ENCODE assay signal across 13 cellular contexts in the genomic region with DNA sequence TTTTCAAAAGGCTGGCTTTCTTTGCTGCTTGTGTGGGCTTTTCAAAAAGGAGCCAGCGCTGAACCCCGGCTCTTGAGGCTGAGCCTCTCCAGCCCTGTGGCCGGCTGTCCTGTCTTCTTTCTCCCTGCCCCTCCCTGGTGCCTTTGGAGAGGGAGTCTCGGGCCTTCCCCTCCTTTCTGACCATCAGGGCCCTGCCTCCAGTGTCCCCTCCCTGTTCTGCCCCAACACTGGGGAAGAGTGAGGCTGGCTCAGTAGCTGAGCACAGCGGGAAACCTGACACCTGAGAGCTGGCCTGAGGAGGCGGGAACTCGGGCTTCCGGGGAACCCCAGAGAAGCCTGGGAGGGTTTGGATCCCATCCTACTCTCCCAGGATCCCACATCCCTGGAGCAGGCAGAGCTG.
A peak's percentile ranks its signal among the peaks of the same experiment; 100 is the strongest.
DNase-seq lines count a peak whose midpoint lies in the region; ATAC-seq and TF ChIP-seq lines count a peak whose summit lies in the region.
"Had no signal": no experiment of that assay in that cellular context is flagged by ENCODE, and none has a peak within 500 bp of the region (broad histone marks: within the 10 kb centered on the region; RNA-seq: fewer than 3 reads in every experiment).

No MANE protein-coding gene starts in this region.

- peaks cover 0 to 48% of the 10 kb centered on the region in 2 experiments; a peak in 2 of 4 replicates for H3K4me1 ChIP-seq in SK-N-SH (ENCODE audit: control insufficient read depth in 1 of 2, insufficient read depth in 2 of 2, low read depth in 1 of 2, low read length in 1 of 2)
- H3K4me1 ChIP-seq in upper lobe of right lung, result no peaks in the 10 kb centered on the region

- DNase-seq in SK-N-SH (no peak), NCI-H510A (lab: John Stamatoyannopoulos, UW) (peak; percentile 56), iPS-NIHi7 (ENCODE audit: extremely low spot score) (peak; percentile 71), upper lobe of right lung (no peak), caudate nucleus (lab: John Stamatoyannopoulos, UW) (no peak)
- DNase-seq in activated CD8-positive, alpha-beta memory T cell treated with anti-CD3 and anti-CD28 coated beads, Interleukin-2, amount 50 U/mL, for 4 hours, result no peak
- DNase-seq: activated naive CD4-positive, alpha-beta T cell treated with anti-CD3 and anti-CD28 coated beads for 36 hours; NCI-H1048; NCI-H446 treated with DMSO at 0.1 percent for 48 hours; stimulated activated CD4-positive, alpha-beta T cell treated with anti-CD3 and anti-CD28 coated beads, Interleukin-4, amount 100 ng/mL, for 24 hours; transverse colon had no signal

- TF ChIP-seq RAD21 in SK-N-SH (IDR thresholded peaks at IDR 0.05; ENCODE audit: low read length), result no peak

- no peak overlapping the region for H3K9ac ChIP-seq in SK-N-SH

- H4K20me1 ChIP-seq in SK-N-SH (ENCODE audit: insufficient read depth), result no peaks in the 10 kb centered on the region

- H3K4me3 ChIP-seq in SK-N-SH (ENCODE audit: low read depth in 2 of 2, low read length in 1 of 2) (no peak overlapping the region), upper lobe of right lung (no peak overlapping the region)
- H3K4me3 ChIP-seq: transverse colon had no signal

- H3K27ac ChIP-seq in SK-N-SH (ENCODE audit: low read depth in 2 of 2, low read length in 1 of 2), result no peak overlapping the region; a peak in 1 of 4 replicates
- H3K27ac ChIP-seq in upper lobe of right lung, result no peak overlapping the region
- no peak overlapping the region for H3K27ac ChIP-seq in caudate nucleus (ENCODE audit: low read depth, low read length)
- H3K27ac ChIP-seq: transverse colon had no signal

- H3F3A ChIP-seq in SK-N-SH (replicated peaks; ENCODE audit: insufficient read depth), result no peaks in the 10 kb centered on the region

- no peaks in the 10 kb centered on the region for H3K79me2 ChIP-seq in SK-N-SH (ENCODE audit: insufficient read depth)

- H3K9me3 ChIP-seq in SK-N-SH (no peaks in the 10 kb centered on the region), upper lobe of right lung (no peaks in the 10 kb centered on the region)
- H3K9me3 ChIP-seq: transverse colon had no signal

- TF ChIP-seq CTCF in SK-N-SH (IDR thresholded peaks at IDR 0.05) (no peak), upper lobe of right lung (IDR thresholded peaks at IDR 0.05) (no peak)

- H3K27me3 ChIP-seq in SK-N-SH (ENCODE audit: insufficient read depth), result no peaks in the 10 kb centered on the region
- no peaks in the 10 kb centered on the region for H3K27me3 ChIP-seq in upper lobe of right lung
- H3K27me3 ChIP-seq: transverse colon had no signal

- CTCF ChIA-PET in SK-N-SH (lab: Yijun Ruan, JAX), result no interaction called here

- no peaks in the 10 kb centered on the region for H3K36me3 ChIP-seq in SK-N-SH (replicated peaks in 1 of 2; ENCODE audit: control insufficient read depth in 1 of 2, insufficient read depth in 2 of 2, low read length in 1 of 2)
- H3K36me3 ChIP-seq in upper lobe of right lung, result no peaks in the 10 kb centered on the region
- H3K36me3 ChIP-seq: transverse colon had no signal

- H2AFZ ChIP-seq in SK-N-SH (ENCODE audit: low read depth), result no peak overlapping the region

- POLR2A ChIA-PET in SK-N-SH (lab: Yijun Ruan, JAX), result no interaction called here

- WGBS in SK-N-SH (ENCODE audit: low lambda C conversion rate), result 67% methylated on average over 4 of the region's 8 CpGs

- TF ChIP-seq EP300 in SK-N-SH (IDR thresholded peaks at IDR 0.05; ENCODE audit: borderline replicate concordance in 1 of 2, low read depth in 1 of 2, low read length in 1 of 2), result no peak

- ATAC-seq in SK-N-SH treated with all-trans-retinoic acid at 6 μM for 48 hours, result peak; percentile 42; the same call in 2 of the 3 replicates
- peak; percentile 59 for ATAC-seq in upper lobe of right lung
- no peak for ATAC-seq in HG02642 (IDR thresholded peaks at IDR 0.05; ENCODE audit: poor library complexity, unreplicated experiment)

- intact Hi-C loops in upper lobe of right lung (cut with DNase I), result no loop called here

- no peaks in the 10 kb centered on the region for H3K9me2 ChIP-seq in SK-N-SH

- no peak overlapping the region for H3K4me2 ChIP-seq in SK-N-SH

TF ChIP-seq in SK-N-SH treated with all-trans-retinoic acid at 6 μM for 48 hours, 23 proteins besides CTCF, POLR2A, EP300 and RAD21:
- TF ChIP-seq TCF4 (CRISPR knock-in tag; IDR thresholded peaks at IDR 0.05; ENCODE audit: borderline replicate concordance), result no peak

TF ChIP-seq in SK-N-SH, 30 proteins besides CTCF, POLR2A, EP300 and RAD21:
- TF ChIP-seq FOSL2 (IDR thresholded peaks at IDR 0.05; ENCODE audit: borderline replicate concordance, low read depth), result no peak
- TF ChIP-seq GABPA (IDR thresholded peaks at IDR 0.05; ENCODE audit: low read depth), result no peak
- no peak for TF ChIP-seq RXRA (IDR thresholded peaks at IDR 0.05; ENCODE audit: borderline replicate concordance, low read depth)
- TF ChIP-seq TCF12 (IDR thresholded peaks at IDR 0.05), result no peak
- TF ChIP-seq FOXJ3 (CRISPR knock-in tag; IDR thresholded peaks at IDR 0.05), result no peak
- no peak for TF ChIP-seq NRF1 (IDR thresholded peaks at IDR 0.05; ENCODE audit: low read depth, low read length)

Comparison
In these comparisons a context has a peak if more than half of its experiments do, and no peak if none do; other contexts are left out.
1. DNase-seq: peak in NCI-H510A (single experiment) and iPS-NIHi7 (single experiment); none in SK-N-SH (single experiment), upper lobe of right lung (single experiment), caudate nucleus (0 of 61) and activated CD8-positive, alpha-beta memory T cell treated with anti-CD3 and anti-CD28 coated beads, Interleukin-2, amount 50 U/mL, for 4 hours (single experiment).